ENCODE assay signal across 26 cellular contexts in genomic region chr6:162622572-162622971, GRCh38.
"Had no signal": no experiment of that assay in that cellular context is flagged by ENCODE, and none has a peak within 500 bp of the region (broad histone marks: within the 10 kb centered on the region; RNA-seq: fewer than 3 reads in every experiment).

No MANE protein-coding gene starts in this region.

- H3K9me3 ChIP-seq: heart right ventricle, lower lobe of right lung, pancreas, prostate gland, right lobe of liver, stomach, testis, thyroid gland, transverse colon, upper lobe of left lung, vagina had no signal

- H3K27ac ChIP-seq: hepatocyte, lower lobe of right lung, pancreas, prostate gland, right lobe of liver, skin epidermis, stomach, testis, thyroid gland, transverse colon, upper lobe of left lung, vagina had no signal

- H3K36me3 ChIP-seq: heart right ventricle, lower lobe of right lung, pancreas, prostate gland, right lobe of liver, stomach, thyroid gland, transverse colon, upper lobe of left lung, vagina had no signal

- H3K4me1 ChIP-seq: lower lobe of right lung, prostate gland, testis, thyroid gland, upper lobe of left lung had no signal

- ATAC-seq: lower lobe of right lung; natural killer cell; pancreas; right lobe of liver; stimulated activated naive B cell treated with anti-CD40 and anti-IgM and Interleukin-4, amounts not matched to agents 10 μg/mL and 1 μg/mL and 100 μg/mL, for 72 hours; stimulated activated naive CD8-positive, alpha-beta T cell treated with anti-CD3 and anti-CD28 coated beads, Interleukin-15, Interleukin-2, amounts not matched to agents 100 U/mL and 50 U/mL, for 24 hours had no signal

- H3K4me3 ChIP-seq: heart right ventricle, hepatocyte, lower lobe of right lung, pancreas, prostate gland, right lobe of liver, skin epidermis, stomach, testis, thyroid gland, transverse colon, upper lobe of left lung, vagina had no signal

- H3K27me3 ChIP-seq: heart right ventricle, hepatocyte, pancreas, right lobe of liver, stomach, testis, thyroid gland, transverse colon, upper lobe of left lung, vagina had no signal

- DNase-seq: heart right ventricle; islet precursor cell; lower lobe of right lung; mammary epithelial cell; mesenchymal stem cell; naive B cell; natural killer cell; nephron progenitor cell; pancreas; posterior cingulate gyrus; right lobe of liver; stimulated activated CD4-positive, alpha-beta T cell treated with anti-CD3 and anti-CD28 coated beads, Interleukin-12 subunit alpha, Interleukin-12 subunit beta, amount 100 ng/mL, for 4 hours; stimulated activated CD4-positive, alpha-beta T cell treated with anti-CD3 and anti-CD28 coated beads, Interleukin-15, amount 100 ng/mL, for 24 hours; stimulated activated CD4-positive, alpha-beta T cell treated with anti-CD3 and anti-CD28 coated beads, Interleukin-2, amount 100 ng/mL, for 24 hours; stimulated activated CD4-positive, alpha-beta T cell treated with anti-CD3 and anti-CD28 coated beads, Interleukin-4, amount 100 ng/mL, for 1 hour; stimulated activated naive B cell treated with anti-CD40 and anti-IgM and Interleukin-4, amounts not matched to agents 10 μg/mL and 1 μg/mL and 100 μg/mL, for 72 hours; stimulated activated naive CD8-positive, alpha-beta T cell treated with anti-CD3 and anti-CD28 coated beads, Interleukin-15, Interleukin-2, amounts not matched to agents 100 U/mL and 50 U/mL, for 24 hours; stomach; testis; thyroid gland; transverse colon; upper lobe of left lung had no signal
